ENCODE assay signal across 24 cellular contexts in genomic region chr2:180571559-180571958, GRCh38.
A peak's percentile ranks its signal among the peaks of the same experiment; 100 is the strongest.
DNase-seq lines count a peak whose midpoint lies in the region; FAIRE-seq and TF ChIP-seq lines count a peak whose summit lies in the region.
"Had no signal": no experiment of that assay in that cellular context is flagged by ENCODE, and none has a peak within 500 bp of the region (broad histone marks: within the 10 kb centered on the region; RNA-seq: fewer than 3 reads in every experiment).

No MANE protein-coding gene starts in this region.

- no peaks in the 10 kb centered on the region for H3K9me3 ChIP-seq in keratinocyte (ENCODE audit: control insufficient read depth, low read depth, low read length)

- TF ChIP-seq CTCF in bronchial epithelial cell (IDR thresholded peaks at IDR 0.05; ENCODE audit: insufficient read depth, low read length, severe bottlenecking): no peak
- TF ChIP-seq CTCF in keratinocyte (optimal IDR thresholded peaks at IDR 0.05 in 1 of 3, IDR thresholded peaks at IDR 0.05 in 1 of 3, conservative IDR thresholded peaks at IDR 0.05 in 1 of 3; ENCODE audit: extremely low read depth in 1 of 3, insufficient read depth in 2 of 3, low read length in 3 of 3): no peak

- FAIRE-seq in bronchial epithelial cell (lab: Jason Lieb, UNC) (no peak), keratinocyte (lab: Jason Lieb, UNC) (peak; percentile 36)
- FAIRE-seq: colon, D721Med had no signal

- H3K4me3 ChIP-seq in bronchial epithelial cell (ENCODE audit: low read depth, low read length): no peak overlapping the region
- no peak overlapping the region for H3K4me3 ChIP-seq in keratinocyte (ENCODE audit: control insufficient read depth in 2 of 3, extremely low read depth in 1 of 3, insufficient read depth in 2 of 3, low read depth in 1 of 3, low read length in 3 of 3)

- dilution Hi-C loops in keratinocyte (cut with MboI; ENCODE audit: extremely low pct_ligation_motif_present, low sequenced_read_pairs): no loop called here

- peak overlapping the region; percentile 61 for H2AFZ ChIP-seq in keratinocyte (ENCODE audit: control insufficient read depth, low read length)

- no peak overlapping the region for H3K9ac ChIP-seq in keratinocyte (ENCODE audit: control insufficient read depth, extremely low read depth, insufficient read depth, low read length)

- peaks cover 16% of the 10 kb centered on the region for H3K4me1 ChIP-seq in keratinocyte (ENCODE audit: control insufficient read depth, extremely low read depth, insufficient read depth, low read length)

- H3K27ac ChIP-seq in keratinocyte (ENCODE audit: control insufficient read depth, insufficient read depth, low read length): no peak overlapping the region
- H3K27ac ChIP-seq: VCaP had no signal

- peak overlapping the region; percentile 12 for H3K4me2 ChIP-seq in keratinocyte (ENCODE audit: control insufficient read depth, extremely low read depth, insufficient read depth, low read depth, low read length)

- DNase-seq in AG08396 (ENCODE audit: low spot score) (peak; percentile 33), HS-5 (ENCODE audit: low read depth) (peak; percentile 46), bronchial epithelial cell (ENCODE audit: low read depth) (peak; percentile 43), keratinocyte (ENCODE audit: low read depth, low spot score) (no peak), erythroblast (lab: John Stamatoyannopoulos, UW) (no peak), T-helper 1 cell (no peak)
- DNase-seq in activated CD4-positive, CD25-positive, alpha-beta regulatory T cell (lab: John Stamatoyannopoulos, UW): no peak
- no peak for DNase-seq in stimulated activated CD4-positive, alpha-beta T cell treated with anti-CD3 and anti-CD28 coated beads, Interleukin-4, amount 100 ng/mL, for 1 hour
- DNase-seq: activated CD4-positive, alpha-beta memory T cell treated with anti-CD3 and anti-CD28 coated beads, Interleukin-2, amount 10 ng/mL, durations not matched to agents 7 days and 5 days; activated T-cell treated with anti-CD3 and anti-CD28 coated beads, Interleukin-2, amount 50 U/mL, for 4 hours; AML-193; H9; head of caudate nucleus; islet precursor cell; mesendoderm; NCI-H1048; NCI-H2171; NCI-H774; right cardiac atrium; RPMI8226; stimulated activated CD4-positive, alpha-beta T cell treated with anti-CD3 and anti-CD28 coated beads, Interleukin-2, amount 100 ng/mL, for 24 hours had no signal

- no peaks in the 10 kb centered on the region for H4K20me1 ChIP-seq in keratinocyte (ENCODE audit: control insufficient read depth, extremely low read depth, insufficient read depth, low read length)

- H3K9me1 ChIP-seq in keratinocyte (ENCODE audit: control insufficient read depth, extremely low read depth, insufficient read depth, low read length): no peaks in the 10 kb centered on the region

- no peaks in the 10 kb centered on the region for H3K27me3 ChIP-seq in bronchial epithelial cell (ENCODE audit: control insufficient read depth, insufficient read depth, low read length)
- H3K27me3 ChIP-seq in keratinocyte (ENCODE audit: control insufficient read depth, extremely low read depth, insufficient read depth, low read length): no peaks in the 10 kb centered on the region

- H3K36me3 ChIP-seq in bronchial epithelial cell (ENCODE audit: control insufficient read depth, insufficient read depth, low read length): no peaks in the 10 kb centered on the region
- no peaks in the 10 kb centered on the region for H3K36me3 ChIP-seq in keratinocyte (ENCODE audit: control insufficient read depth in 2 of 2, extremely low read depth in 1 of 2, insufficient read depth in 2 of 2, low read length in 2 of 2)

- TF ChIP-seq POLR2A in erythroblast (IDR thresholded peaks at IDR 0.05; ENCODE audit: low read length): no peak

- no peaks in the 10 kb centered on the region for H3K79me2 ChIP-seq in keratinocyte (ENCODE audit: control insufficient read depth, insufficient read depth, low read length)

Comparison
In these comparisons a context has a peak if more than half of its experiments do, and no peak if none do; other contexts are left out.
1. DNase-seq: peak in AG08396 (single experiment), HS-5 (single experiment) and bronchial epithelial cell (single experiment); none in keratinocyte (single experiment), activated CD4-positive, CD25-positive, alpha-beta regulatory T cell (0 of 4), stimulated activated CD4-positive, alpha-beta T cell treated with anti-CD3 and anti-CD28 coated beads, Interleukin-4, amount 100 ng/mL, for 1 hour (single experiment), erythroblast (0 of 2) and T-helper 1 cell (0 of 5).